30 cellular contexts compared by ENCODE assay signal in the genomic region with DNA sequence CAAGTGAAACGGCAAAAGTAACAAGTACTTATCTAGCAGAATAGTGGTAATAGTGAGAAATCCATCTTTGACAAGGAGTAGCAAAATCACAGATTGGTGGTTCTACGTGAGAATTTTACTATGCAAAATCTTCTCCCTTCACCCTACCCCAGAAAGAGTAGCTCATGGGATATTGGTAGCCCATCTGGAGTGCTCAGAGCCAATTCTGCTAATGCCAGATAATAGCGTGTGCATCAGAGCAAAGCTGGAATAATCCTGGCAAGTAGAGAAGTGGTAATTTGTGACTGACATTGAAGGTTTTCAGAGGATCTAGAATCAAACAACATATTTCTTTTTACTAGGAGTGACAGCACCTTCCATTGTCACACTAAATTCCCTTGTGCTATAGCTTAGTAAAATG.
"Had no signal": no experiment of that assay in that cellular context is flagged by ENCODE, and none has a peak within 500 bp of the region (broad histone marks: within the 10 kb centered on the region; RNA-seq: fewer than 3 reads in every experiment).

No MANE protein-coding gene starts in this region.

- H3K4me3 ChIP-seq: esophagus muscularis mucosa, left lung, lower lobe of right lung, neural progenitor cell, psoas muscle, smooth muscle cell, uterus had no signal

- DNase-seq: activated CD4-positive, alpha-beta T cell treated with anti-CD3 and anti-CD28 coated beads for 4 hours; activated CD4-positive, alpha-beta T cell treated with anti-CD3 and anti-CD28 coated beads, Interleukin-2, amount 50 U/mL, for 4 hours; activated CD4-positive, CD25-positive, alpha-beta regulatory T cell; activated effector memory CD4-positive, alpha-beta T cell treated with Interleukin-2 at 50 U/mL for 16 hours; activated naive CD4-positive, alpha-beta T cell treated with Interleukin-2 at 50 U/mL for 16 hours; activated T-cell treated with anti-CD3 and anti-CD28 coated beads for 4 hours; activated T-cell treated with anti-CD3 and anti-CD28 coated beads, Interleukin-2, amount 50 U/mL, for 72 hours; anterior cingulate cortex; dermis blood vessel endothelial cell; effector CD4-positive, alpha-beta T cell; foreskin melanocyte; left lung; lower lobe of right lung; mesenchymal stem cell; naive thymus-derived CD8-positive, alpha-beta T cell; occipital lobe; psoas muscle; stimulated activated CD4-positive, alpha-beta T cell treated with anti-CD3 and anti-CD28 coated beads, Interleukin-1b, Interleukin-23, amount 100 ng/mL, for 48 hours; stimulated activated CD4-positive, alpha-beta T cell treated with anti-CD3 and anti-CD28 coated beads, Interleukin-4, amount 100 ng/mL, for 4 hours; stimulated activated CD8-positive, alpha-beta memory T cell treated with anti-CD3 and anti-CD28 coated beads, Interleukin-4, amount 100 ng/mL, for 48 hours; stimulated activated naive CD8-positive, alpha-beta T cell treated with anti-CD3 and anti-CD28 coated beads, Interleukin-15, amount 100 ng/mL, for 72 hours; substantia nigra; uterus had no signal

- H3K27ac ChIP-seq: esophagus muscularis mucosa, left lung, lower lobe of right lung, neural progenitor cell, parathyroid adenoma, psoas muscle, uterus had no signal

- H3K27me3 ChIP-seq: esophagus muscularis mucosa, left lung, neural progenitor cell, uterus had no signal

- H3K36me3 ChIP-seq: esophagus muscularis mucosa, left lung, lower lobe of right lung, neural progenitor cell, uterus had no signal

- FAIRE-seq: bronchial epithelial cell, colon, islet of Langerhans had no signal

- H3K9ac ChIP-seq: neural progenitor cell, parathyroid adenoma had no signal

- H3K9me3 ChIP-seq: lower lobe of right lung, psoas muscle, uterus had no signal

- H3K4me1 ChIP-seq: esophagus muscularis mucosa, left lung, lower lobe of right lung, neural progenitor cell, parathyroid adenoma, psoas muscle, uterus had no signal
